Comparison of ENCODE assay signal across 8 cellular contexts in genomic region chr1:216601427-216601751, GRCh38.
DNase-seq lines count a peak whose midpoint lies in the region; ATAC-seq and TF ChIP-seq lines count a peak whose summit lies in the region.

No MANE protein-coding gene starts in this region.

- POLR2A ChIA-PET in naive thymus-derived CD4-positive, alpha-beta T cell (lab: Charles Lee): no interaction called here

- H3K36me3 ChIP-seq in RWPE2 (ENCODE audit: low read depth): no peaks in the 10 kb centered on the region
- no peaks in the 10 kb centered on the region for H3K36me3 ChIP-seq in naive thymus-derived CD4-positive, alpha-beta T cell (ENCODE audit: control insufficient read depth in 2 of 3, insufficient read depth in 3 of 3, low read length in 3 of 3)

- H3K4me3 ChIP-seq in RWPE2 (ENCODE audit: severe bottlenecking): peak overlapping the region; percentile 47
- peak overlapping the region; percentile 63 for H3K4me3 ChIP-seq in skeletal muscle cell (ENCODE audit: low read depth, low read length)
- H3K4me3 ChIP-seq in naive thymus-derived CD4-positive, alpha-beta T cell (ENCODE audit: low read length): no peak overlapping the region

- ATAC-seq in GM19351 (IDR thresholded peaks at IDR 0.05; ENCODE audit: unreplicated experiment) (peak; percentile 22), RWPE2 (ENCODE audit: low read depth) (no peak), GM21825 (IDR thresholded peaks at IDR 0.05; ENCODE audit: unreplicated experiment) (no peak), HG02610 (IDR thresholded peaks at IDR 0.05; ENCODE audit: unreplicated experiment) (no peak)
- ATAC-seq in naive thymus-derived CD4-positive, alpha-beta T cell: no peak

- DNase-seq in RWPE2 (ENCODE audit: low spot score): no peak
- DNase-seq in glutamatergic neuron: no peak
- no peak for DNase-seq in skeletal muscle cell (ENCODE audit: low read depth)
- DNase-seq in hippocampal formation (lab: John Stamatoyannopoulos, UW): no peak
- DNase-seq in naive thymus-derived CD4-positive, alpha-beta T cell: no peak

- peaks cover 5% of the 10 kb centered on the region for H3K9me3 Mint-ChIP-seq in glutamatergic neuron (ENCODE audit: unreplicated experiment)
- H3K9me3 Mint-ChIP-seq in naive thymus-derived CD4-positive, alpha-beta T cell: peaks cover 0 to 5% (median 3%) of the 10 kb centered on the region in 11 donors

- no peak for TF ChIP-seq CTCF in RWPE2 (IDR thresholded peaks at IDR 0.05; ENCODE audit: poor library complexity, severe bottlenecking)
- TF ChIP-seq CTCF in glutamatergic neuron (IDR thresholded peaks at IDR 0.05; ENCODE audit: partially characterized antibody, unreplicated experiment): no peak

- no peak overlapping the region for H3K27ac Mint-ChIP-seq in glutamatergic neuron (ENCODE audit: unreplicated experiment)
- H3K27ac Mint-ChIP-seq in naive thymus-derived CD4-positive, alpha-beta T cell: no peak overlapping the region

- H3K4me1 ChIP-seq in RWPE2 (ENCODE audit: insufficient read depth, poor library complexity, severe bottlenecking): no peaks in the 10 kb centered on the region
- no peaks in the 10 kb centered on the region for H3K4me1 ChIP-seq in naive thymus-derived CD4-positive, alpha-beta T cell (ENCODE audit: control insufficient read depth in 2 of 2, insufficient read depth in 2 of 2, low read length in 2 of 2)

- H3K27me3 ChIP-seq in RWPE2 (ENCODE audit: insufficient read depth, poor library complexity, severe bottlenecking): no peaks in the 10 kb centered on the region
- no peaks in the 10 kb centered on the region for H3K27me3 ChIP-seq in naive thymus-derived CD4-positive, alpha-beta T cell (ENCODE audit: control insufficient read depth in 2 of 2, insufficient read depth in 2 of 2, low read length in 2 of 2)

- peaks cover 23% of the 10 kb centered on the region for H3K4me1 Mint-ChIP-seq in glutamatergic neuron (ENCODE audit: low read depth, unreplicated experiment)
- H3K4me1 Mint-ChIP-seq in naive thymus-derived CD4-positive, alpha-beta T cell: peaks cover 0 to 5% (median 3%) of the 10 kb centered on the region in 7 donors

- no peaks in the 10 kb centered on the region for H3K36me3 Mint-ChIP-seq in glutamatergic neuron (ENCODE audit: unreplicated experiment)
- H3K36me3 Mint-ChIP-seq in naive thymus-derived CD4-positive, alpha-beta T cell: no peaks in the 10 kb centered on the region

- intact Hi-C loops in naive thymus-derived CD4-positive, alpha-beta T cell (cut with micrococcal nuclease): no loop called here

- CTCF ChIA-PET in naive thymus-derived CD4-positive, alpha-beta T cell (lab: Charles Lee): no interaction called here

- H3K4me3 Mint-ChIP-seq in glutamatergic neuron (ENCODE audit: unreplicated experiment): peak overlapping the region; percentile 82
- peak overlapping the region in 2 of 10 donors; percentile 51 to 77 for H3K4me3 Mint-ChIP-seq in naive thymus-derived CD4-positive, alpha-beta T cell

- H3K9me3 ChIP-seq in RWPE2 (ENCODE audit: severe bottlenecking): no peaks in the 10 kb centered on the region
- no peaks in the 10 kb centered on the region for H3K9me3 ChIP-seq in naive thymus-derived CD4-positive, alpha-beta T cell (ENCODE audit: control insufficient read depth in 2 of 3, low read length in 3 of 3)

- no peak overlapping the region for H3K27ac ChIP-seq in RWPE2 (ENCODE audit: poor library complexity, severe bottlenecking)
- no peak overlapping the region for H3K27ac ChIP-seq in naive thymus-derived CD4-positive, alpha-beta T cell (ENCODE audit: low read depth, low read length)

- H3K27me3 Mint-ChIP-seq in glutamatergic neuron (ENCODE audit: unreplicated experiment): no peaks in the 10 kb centered on the region
- peaks cover 24 to 33% (median 24%) of the 10 kb centered on the region in 5 donors for H3K27me3 Mint-ChIP-seq in naive thymus-derived CD4-positive, alpha-beta T cell
